Comparison of ENCODE assay signal across 1 cellular context in genomic region chr4:145609494-145610427, GRCh38.
TF ChIP-seq lines count a peak whose summit lies in the region.

No MANE protein-coding gene starts in this region.

TF ChIP-seq in HepG2, 621 proteins besides CTCF, POLR2A, EP300 and RAD21 (continued from another document):
- TF ChIP-seq ATF2 (CRISPR knock-in tag; IDR thresholded peaks at IDR 0.05) (no peak), ZKSCAN1 (IDR thresholded peaks at IDR 0.05; ENCODE audit: low read length) (no peak), SOX6 (IDR thresholded peaks at IDR 0.05) (no peak), SOX6 (CRISPR knock-in tag; IDR thresholded peaks at IDR 0.05) (no peak), NFYB (CRISPR knock-in tag; IDR thresholded peaks at IDR 0.05) (no peak), MEF2D (CRISPR knock-in tag; IDR thresholded peaks at IDR 0.05) (no peak), CBFB (CRISPR knock-in tag; IDR thresholded peaks at IDR 0.05) (no peak), JUNB (CRISPR knock-in tag; IDR thresholded peaks at IDR 0.05; ENCODE audit: borderline replicate concordance) (no peak), ZNF576 (CRISPR knock-in tag; IDR thresholded peaks at IDR 0.05) (no peak), KLF6 (CRISPR knock-in tag; IDR thresholded peaks at IDR 0.05) (no peak), GZF1 (CRISPR knock-in tag; IDR thresholded peaks at IDR 0.05) (no peak), KAT8 (CRISPR knock-in tag; IDR thresholded peaks at IDR 0.05) (0 out of 2 replicates have a peak, but pooled peaks have one; percentile 17)
- TF ChIP-seq, protein P1, sequence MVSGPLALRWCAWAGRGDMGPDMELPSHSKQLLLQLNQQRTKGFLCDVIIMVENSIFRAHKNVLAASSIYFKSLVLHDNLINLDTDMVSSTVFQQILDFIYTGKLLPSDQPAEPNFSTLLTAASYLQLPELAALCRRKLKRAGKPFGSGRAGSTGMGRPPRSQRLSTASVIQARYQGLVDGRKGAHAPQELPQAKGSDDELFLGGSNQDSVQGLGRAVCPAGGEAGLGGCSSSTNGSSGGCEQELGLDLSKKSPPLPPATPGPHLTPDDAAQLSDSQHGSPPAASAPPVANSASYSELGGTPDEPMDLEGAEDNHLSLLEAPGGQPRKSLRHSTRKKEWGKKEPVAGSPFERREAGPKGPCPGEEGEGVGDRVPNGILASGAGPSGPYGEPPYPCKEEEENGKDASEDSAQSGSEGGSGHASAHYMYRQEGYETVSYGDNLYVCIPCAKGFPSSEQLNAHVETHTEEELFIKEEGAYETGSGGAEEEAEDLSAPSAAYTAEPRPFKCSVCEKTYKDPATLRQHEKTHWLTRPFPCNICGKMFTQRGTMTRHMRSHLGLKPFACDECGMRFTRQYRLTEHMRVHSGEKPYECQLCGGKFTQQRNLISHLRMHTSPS (CRISPR knock-in tag; IDR thresholded peaks at IDR 0.05; ENCODE audit: low read depth) = no peak
